In genomic region chr6:27679308-27679967, GRCh38 we compare ENCODE assay signal across 13 cellular contexts.
DNase-seq lines count a peak whose midpoint lies in the region; TF ChIP-seq lines count a peak whose summit lies in the region.
"Had no signal": no experiment of that assay in that cellular context is flagged by ENCODE, and none has a peak within 500 bp of the region (broad histone marks: within the 10 kb centered on the region; RNA-seq: fewer than 3 reads in every experiment).

No MANE protein-coding gene starts in this region.

- TF ChIP-seq CTCF in fibroblast of villous mesenchyme (IDR thresholded peaks at IDR 0.05; ENCODE audit: insufficient read depth, low read depth, low read length) (no peak), osteocyte (IDR thresholded peaks at IDR 0.05) (no peak)

- no peak for DNase-seq in T-helper 2 cell treated with Interferon-gamma antibody and Interleukin-4, amounts not matched to agents 5 μg/mL and 100 μg/mL, for 36 hours (ENCODE audit: low spot score)
- DNase-seq in T-helper 2 cell: no peak
- no peak for DNase-seq in activated CD4-positive, alpha-beta memory T cell treated with anti-CD3 and anti-CD28 coated beads for 36 hours
- no peak for DNase-seq in fibroblast of villous mesenchyme (ENCODE audit: low read depth)
- DNase-seq in osteocyte (ENCODE audit: extremely low spot score, unreplicated experiment): no peak
- DNase-seq in SW 1271 (lab: John Stamatoyannopoulos, UW): no peak
- no peak for DNase-seq in dermis blood vessel endothelial cell
- DNase-seq in anterior cingulate cortex (lab: John Stamatoyannopoulos, UW): no peak
- DNase-seq: ACHN; activated effector memory CD4-positive, alpha-beta T cell treated with Interleukin-2 at 50 U/mL for 16 hours; EL; NCI-H1048 had no signal

- peak overlapping the region; percentile 58 for H3K4me3 Mint-ChIP-seq in T-helper 2 cell treated with Interferon-gamma antibody and Interleukin-4, amounts not matched to agents 5 μg/mL and 100 μg/mL, for 36 hours
- H3K4me3 Mint-ChIP-seq in activated CD4-positive, alpha-beta memory T cell treated with anti-CD3 and anti-CD28 coated beads for 36 hours: peak overlapping the region; percentile 13
- H3K4me3 Mint-ChIP-seq in osteocyte (ENCODE audit: unreplicated experiment): peak overlapping the region; percentile 75

- H3K4me1 Mint-ChIP-seq in T-helper 2 cell treated with Interferon-gamma antibody and Interleukin-4, amounts not matched to agents 5 μg/mL and 100 μg/mL, for 36 hours (ENCODE audit: low read depth): peaks cover 15% of the 10 kb centered on the region
- H3K4me1 Mint-ChIP-seq in activated CD4-positive, alpha-beta memory T cell treated with anti-CD3 and anti-CD28 coated beads for 36 hours (ENCODE audit: low read depth): peaks cover 11% of the 10 kb centered on the region
- peaks cover 25% of the 10 kb centered on the region for H3K4me1 Mint-ChIP-seq in osteocyte (ENCODE audit: unreplicated experiment)

- no peaks in the 10 kb centered on the region for H3K36me3 Mint-ChIP-seq in T-helper 2 cell treated with Interferon-gamma antibody and Interleukin-4, amounts not matched to agents 5 μg/mL and 100 μg/mL, for 36 hours (ENCODE audit: low read depth)
- H3K36me3 Mint-ChIP-seq in activated CD4-positive, alpha-beta memory T cell treated with anti-CD3 and anti-CD28 coated beads for 36 hours: peaks cover 8% of the 10 kb centered on the region
- H3K36me3 Mint-ChIP-seq in osteocyte (ENCODE audit: unreplicated experiment): no peaks in the 10 kb centered on the region

- peaks cover 71% of the 10 kb centered on the region for H3K27me3 Mint-ChIP-seq in T-helper 2 cell treated with Interferon-gamma antibody and Interleukin-4, amounts not matched to agents 5 μg/mL and 100 μg/mL, for 36 hours (ENCODE audit: low read depth)
- peaks cover 64% of the 10 kb centered on the region for H3K27me3 Mint-ChIP-seq in activated CD4-positive, alpha-beta memory T cell treated with anti-CD3 and anti-CD28 coated beads for 36 hours
- peaks cover 63% of the 10 kb centered on the region for H3K27me3 Mint-ChIP-seq in osteocyte (ENCODE audit: unreplicated experiment)

- POLR2A ChIA-PET in activated CD4-positive, alpha-beta memory T cell treated with anti-CD3 and anti-CD28 coated beads for 36 hours (lab: Charles Lee): no interaction called here

- H3K9me3 Mint-ChIP-seq in T-helper 2 cell treated with Interferon-gamma antibody and Interleukin-4, amounts not matched to agents 5 μg/mL and 100 μg/mL, for 36 hours: peaks cover 12% of the 10 kb centered on the region
- H3K9me3 Mint-ChIP-seq in activated CD4-positive, alpha-beta memory T cell treated with anti-CD3 and anti-CD28 coated beads for 36 hours: peaks cover 6% of the 10 kb centered on the region
- no peaks in the 10 kb centered on the region for H3K9me3 Mint-ChIP-seq in osteocyte (ENCODE audit: unreplicated experiment)

- CTCF ChIA-PET in activated CD4-positive, alpha-beta memory T cell treated with anti-CD3 and anti-CD28 coated beads for 36 hours (lab: Charles Lee): interaction anchor here (1.2 to 1.7 kb wide), 2 partner anchors 10 to 73 kb away, joined by 3 read pairs; no protein-coding TSS in a partner anchor

- peak overlapping the region; percentile 53 for H3K27ac Mint-ChIP-seq in T-helper 2 cell treated with Interferon-gamma antibody and Interleukin-4, amounts not matched to agents 5 μg/mL and 100 μg/mL, for 36 hours
- peak overlapping the region; percentile 35 for H3K27ac Mint-ChIP-seq in activated CD4-positive, alpha-beta memory T cell treated with anti-CD3 and anti-CD28 coated beads for 36 hours
- H3K27ac Mint-ChIP-seq in osteocyte (ENCODE audit: unreplicated experiment): no peak overlapping the region

- intact Hi-C loops in activated CD4-positive, alpha-beta memory T cell treated with anti-CD3 and anti-CD28 coated beads for 36 hours (cut with micrococcal nuclease): no loop called here

- H3K4me3 ChIP-seq in fibroblast of villous mesenchyme (ENCODE audit: low read depth, low read length): peak overlapping the region; percentile 26
- H3K4me3 ChIP-seq: esophagus muscularis mucosa had no signal

Comparison
In these comparisons a context has a peak if more than half of its experiments do, and no peak if none do; other contexts are left out.
1. H3K4me3 Mint-ChIP-seq: peak in every context shown above with its lines; median percentile 75 in osteocyte; 58 in T-helper 2 cell treated with Interferon-gamma antibody and Interleukin-4, amounts not matched to agents 5 μg/mL and 100 μg/mL, for 36 hours; 13 in activated CD4-positive, alpha-beta memory T cell treated with anti-CD3 and anti-CD28 coated beads for 36 hours.